Comparison of ENCODE assay signal across 31 cellular contexts in genomic region chr17:37097162-37097561, GRCh38.
"Had no signal": no experiment of that assay in that cellular context is flagged by ENCODE, and none has a peak within 500 bp of the region (broad histone marks: within the 10 kb centered on the region; RNA-seq: fewer than 3 reads in every experiment).

No MANE protein-coding gene starts in this region.

- H3K27ac ChIP-seq: ascending aorta, WERI-Rb-1 had no signal

- H3K27ac Mint-ChIP-seq: activated CD4-positive, alpha-beta T cell treated with anti-CD3 and anti-CD28 coated beads for 36 hours; activated CD4-positive, alpha-beta T cell treated with anti-CD3 and anti-CD28 coated beads, Interleukin-2, amount 10 ng/mL, durations not matched to agents 7 days and 5 days; activated CD8-positive, alpha-beta memory T cell treated with anti-CD3 and anti-CD28 coated beads, Interleukin-2, amount 10 ng/mL, durations not matched to agents 7 days and 5 days; activated CD8-positive, alpha-beta T cell treated with anti-CD3 and anti-CD28 coated beads, Interleukin-2, amount 10 ng/mL, durations not matched to agents 7 days and 5 days; activated naive CD4-positive, alpha-beta T cell treated with anti-CD3 and anti-CD28 coated beads, Interleukin-2, amount 10 ng/mL, durations not matched to agents 7 days and 5 days; activated naive CD4-positive, alpha-beta T cell treated with anti-CD3 and anti-CD28 coated beads, Interleukin-2, amount 50 U/mL, for 24 hours; activated naive CD8-positive, alpha-beta T cell; activated naive CD8-positive, alpha-beta T cell treated with anti-CD3 and anti-CD28 coated beads, Interleukin-2, amount 10 ng/mL, durations not matched to agents 7 days and 5 days; activated naive CD8-positive, alpha-beta T cell treated with anti-CD3 and anti-CD28 coated beads, Interleukin-2, amount 50 U/mL, for 24 hours; activated T-cell treated with anti-CD3 and anti-CD28 coated beads, Interleukin-2, amount 50 U/mL, for 24 hours; activated T-helper 2 cell treated with anti-CD3 and anti-CD28 coated beads, Interferon-gamma antibody, Interleukin-2, Interleukin-4, amounts not matched to agents 10 μg/mL and 5 μg/mL and 100 μg/mL, durations not matched to agents 14 hours and 24 hours and 36 hours; T-cell had no signal

- ATAC-seq: activated CD4-positive, alpha-beta T cell treated with anti-CD3 and anti-CD28 coated beads for 36 hours; activated CD4-positive, CD25-positive, alpha-beta regulatory T cell treated with anti-CD3 and anti-CD28 coated beads, Interleukin-2, amount 50 U/mL, for 24 hours; activated CD8-positive, alpha-beta memory T cell treated with anti-CD3 and anti-CD28 coated beads, Interleukin-2, amount 10 ng/mL, durations not matched to agents 7 days and 5 days; activated CD8-positive, alpha-beta T cell treated with anti-CD3 and anti-CD28 coated beads, Interleukin-2, amount 10 ng/mL, durations not matched to agents 7 days and 5 days; activated naive CD8-positive, alpha-beta T cell treated with anti-CD3 and anti-CD28 coated beads, Interleukin-2, amount 50 U/mL, for 24 hours; T-cell; T-helper 17 cell; WTC11 had no signal

- H3K4me3 Mint-ChIP-seq: activated CD4-positive, alpha-beta T cell treated with anti-CD3 and anti-CD28 coated beads for 36 hours; activated CD4-positive, alpha-beta T cell treated with anti-CD3 and anti-CD28 coated beads, Interleukin-2, amount 10 ng/mL, durations not matched to agents 7 days and 5 days; activated CD8-positive, alpha-beta memory T cell treated with anti-CD3 and anti-CD28 coated beads, Interleukin-2, amount 10 ng/mL, durations not matched to agents 7 days and 5 days; activated CD8-positive, alpha-beta T cell treated with anti-CD3 and anti-CD28 coated beads, Interleukin-2, amount 10 ng/mL, durations not matched to agents 7 days and 5 days; activated naive CD4-positive, alpha-beta T cell treated with anti-CD3 and anti-CD28 coated beads, Interleukin-2, amount 10 ng/mL, durations not matched to agents 7 days and 5 days; activated naive CD4-positive, alpha-beta T cell treated with anti-CD3 and anti-CD28 coated beads, Interleukin-2, amount 50 U/mL, for 24 hours; activated naive CD8-positive, alpha-beta T cell; activated naive CD8-positive, alpha-beta T cell treated with anti-CD3 and anti-CD28 coated beads, Interleukin-2, amount 10 ng/mL, durations not matched to agents 7 days and 5 days; activated naive CD8-positive, alpha-beta T cell treated with anti-CD3 and anti-CD28 coated beads, Interleukin-2, amount 50 U/mL, for 24 hours; activated T-cell treated with anti-CD3 and anti-CD28 coated beads, Interleukin-2, amount 50 U/mL, for 24 hours; brain; T-cell; T-helper 17 cell; WTC11 had no signal

- H3K9me3 Mint-ChIP-seq: activated CD4-positive, alpha-beta T cell treated with anti-CD3 and anti-CD28 coated beads, Interleukin-2, amount 10 ng/mL, durations not matched to agents 7 days and 5 days; activated naive CD4-positive, alpha-beta T cell treated with anti-CD3 and anti-CD28 coated beads, Interleukin-2, amount 10 ng/mL, durations not matched to agents 7 days and 5 days; activated naive CD4-positive, alpha-beta T cell treated with anti-CD3 and anti-CD28 coated beads, Interleukin-2, amount 50 U/mL, for 24 hours; activated naive CD8-positive, alpha-beta T cell treated with anti-CD3 and anti-CD28 coated beads, Interleukin-2, amount 10 ng/mL, durations not matched to agents 7 days and 5 days; activated naive CD8-positive, alpha-beta T cell treated with anti-CD3 and anti-CD28 coated beads, Interleukin-2, amount 50 U/mL, for 24 hours; activated T-cell treated with anti-CD3 and anti-CD28 coated beads, Interleukin-2, amount 50 U/mL, for 24 hours; activated T-helper 2 cell treated with anti-CD3 and anti-CD28 coated beads, Interferon-gamma antibody, Interleukin-2, Interleukin-4, amounts not matched to agents 10 μg/mL and 5 μg/mL and 100 μg/mL, durations not matched to agents 14 hours and 24 hours and 36 hours; brain; T-cell; WTC11 had no signal

- H3K4me1 ChIP-seq: ascending aorta had no signal

- H3K4me3 ChIP-seq: ascending aorta had no signal

- DNase-seq: activated CD4-positive, alpha-beta T cell treated with anti-CD3 and anti-CD28 coated beads for 1 hour; activated CD4-positive, alpha-beta T cell treated with anti-CD3 and anti-CD28 coated beads for 36 hours; activated CD4-positive, alpha-beta T cell treated with anti-CD3 and anti-CD28 coated beads for 48 hours; activated CD4-positive, alpha-beta T cell treated with anti-CD3 and anti-CD28 coated beads, Interleukin-2, amount 10 ng/mL, durations not matched to agents 7 days and 5 days; activated CD4-positive, alpha-beta T cell treated with anti-CD3 and anti-CD28 coated beads, Interleukin-2, amount 50 U/mL, for 48 hours; activated CD4-positive, CD25-positive, alpha-beta regulatory T cell; activated CD8-positive, alpha-beta memory T cell treated with anti-CD3 and anti-CD28 coated beads for 24 hours; activated CD8-positive, alpha-beta memory T cell treated with anti-CD3 and anti-CD28 coated beads, Interleukin-2, amount 10 ng/mL, durations not matched to agents 7 days and 5 days; activated CD8-positive, alpha-beta memory T cell treated with anti-CD3 and anti-CD28 coated beads, Interleukin-2, amount 50 U/mL, for 48 hours; activated CD8-positive, alpha-beta T cell treated with anti-CD3 and anti-CD28 coated beads, Interleukin-2, amount 10 ng/mL, durations not matched to agents 7 days and 5 days; activated effector memory CD4-positive, alpha-beta T cell treated with Interleukin-2 at 50 U/mL for 16 hours; activated gamma-delta T cell; activated naive CD4-positive, alpha-beta T cell treated with anti-CD3 and anti-CD28 coated beads, Interleukin-2, amount 10 ng/mL, durations not matched to agents 7 days and 5 days; activated naive CD4-positive, alpha-beta T cell treated with Interleukin-2 at 50 U/mL for 16 hours; activated naive CD8-positive, alpha-beta T cell treated with anti-CD3 and anti-CD28 coated beads, Interleukin-2, amount 10 ng/mL, durations not matched to agents 7 days and 5 days; activated naive CD8-positive, alpha-beta T cell treated with anti-CD3 and anti-CD28 coated beads, Interleukin-2, amount 50 U/mL, for 24 hours; activated T-cell treated with anti-CD3 and anti-CD28 coated beads, Interleukin-2, amount 50 U/mL, for 24 hours; activated T-cell treated with anti-CD3 and anti-CD28 coated beads, Interleukin-2, amount 50 U/mL, for 48 hours; amygdala; anterior cingulate cortex; central memory CD4-positive, alpha-beta T cell; T-cell; T-helper 17 cell; WERI-Rb-1 had no signal

- H3K9me3 ChIP-seq: ascending aorta had no signal

- H3K27me3 Mint-ChIP-seq: activated CD4-positive, alpha-beta T cell treated with anti-CD3 and anti-CD28 coated beads for 36 hours; activated CD4-positive, alpha-beta T cell treated with anti-CD3 and anti-CD28 coated beads, Interleukin-2, amount 10 ng/mL, durations not matched to agents 7 days and 5 days; activated CD8-positive, alpha-beta memory T cell treated with anti-CD3 and anti-CD28 coated beads, Interleukin-2, amount 10 ng/mL, durations not matched to agents 7 days and 5 days; activated naive CD4-positive, alpha-beta T cell treated with anti-CD3 and anti-CD28 coated beads, Interleukin-2, amount 10 ng/mL, durations not matched to agents 7 days and 5 days; activated naive CD4-positive, alpha-beta T cell treated with anti-CD3 and anti-CD28 coated beads, Interleukin-2, amount 50 U/mL, for 24 hours; activated naive CD8-positive, alpha-beta T cell; activated naive CD8-positive, alpha-beta T cell treated with anti-CD3 and anti-CD28 coated beads, Interleukin-2, amount 10 ng/mL, durations not matched to agents 7 days and 5 days; activated naive CD8-positive, alpha-beta T cell treated with anti-CD3 and anti-CD28 coated beads, Interleukin-2, amount 50 U/mL, for 24 hours; activated T-cell treated with anti-CD3 and anti-CD28 coated beads, Interleukin-2, amount 50 U/mL, for 24 hours; T-cell; T-helper 17 cell had no signal

- H3K27me3 ChIP-seq: ascending aorta had no signal
